Comparison of ENCODE assay signal across 8 cellular contexts in the genomic region with DNA sequence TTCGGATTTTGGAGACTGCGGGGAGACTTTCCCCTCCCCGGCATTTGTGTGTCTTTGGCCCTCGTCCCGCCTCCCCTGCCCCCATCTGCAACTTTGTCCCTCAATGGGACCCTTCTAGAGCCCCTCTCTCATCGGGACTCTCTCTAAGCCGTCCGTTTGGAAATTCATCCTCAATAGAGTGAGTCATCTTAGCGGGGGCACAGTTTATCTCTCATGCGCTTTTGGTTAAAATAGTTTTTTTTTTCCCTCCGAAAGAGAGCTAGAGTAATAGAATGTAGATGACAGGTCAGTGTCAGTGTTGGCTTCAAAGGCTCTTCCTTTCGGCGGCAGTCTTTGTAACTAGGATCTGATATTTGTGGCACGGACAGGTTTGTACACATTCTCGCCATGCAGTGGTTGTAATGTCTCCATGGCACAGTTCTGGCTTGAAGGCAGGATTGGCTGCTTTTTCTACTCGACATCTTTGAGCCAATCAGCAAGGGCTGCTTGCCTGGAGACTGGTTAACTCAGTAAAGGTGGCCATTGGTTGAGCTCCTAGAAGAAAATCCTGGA. TPM values are rescaled to one million over a fixed set of nuclear protein-coding genes. Genes with fewer than 3 reads are reported as not detected.
A peak's percentile ranks its signal among the peaks of the same experiment; 100 is the strongest.
DNase-seq lines count a peak whose midpoint lies in the region; ATAC-seq and TF ChIP-seq lines count a peak whose summit lies in the region.

No MANE protein-coding gene starts in this region.

- H3K9me3 ChIP-seq in T-helper 17 cell (ENCODE audit: control insufficient read depth, low read length, poor library complexity, severe bottlenecking) (no peaks in the 10 kb centered on the region), ascending aorta (no peaks in the 10 kb centered on the region), right cardiac atrium (ENCODE audit: control insufficient read depth, low read length) (no peaks in the 10 kb centered on the region)

- H3K27ac ChIP-seq in ascending aorta (peak overlapping the region; percentile 97 to 100), right cardiac atrium (ENCODE audit: low read length) (peak overlapping the region; percentile 97)

- H3K27me3 ChIP-seq in ascending aorta, result no peaks in the 10 kb centered on the region
- H3K27me3 ChIP-seq in right cardiac atrium (ENCODE audit: control insufficient read depth, insufficient read depth), result no peaks in the 10 kb centered on the region

- peak overlapping the region; percentile 95 for H3K27ac Mint-ChIP-seq in T-helper 17 cell

- ATAC-seq in GM18502 (IDR thresholded peaks at IDR 0.05; ENCODE audit: poor library complexity, unreplicated experiment) (peak; percentile 74), HG02870 (IDR thresholded peaks at IDR 0.05; ENCODE audit: unreplicated experiment) (peak; percentile 72), T-helper 17 cell (peak; percentile 79), right cardiac atrium (peak; percentile 83 to 84)

- H3K4me3 ChIP-seq in ascending aorta (peak overlapping the region; percentile 72 to 98), right cardiac atrium (ENCODE audit: low read length) (peak overlapping the region; percentile 74)

- H3K4me1 ChIP-seq in ascending aorta (peaks cover 0 to 11% of the 10 kb centered on the region in 2 donors), right cardiac atrium (ENCODE audit: control insufficient read depth, insufficient read depth, low read length) (no peaks in the 10 kb centered on the region)

- H3K36me3 ChIP-seq in ascending aorta, result no peaks in the 10 kb centered on the region

- no peaks in the 10 kb centered on the region for H3K27me3 Mint-ChIP-seq in T-helper 17 cell

- intact Hi-C loops in ascending aorta (cut with DNase I), result loop anchor here (1.0 to 5.0 kb wide), 7 partner anchors 80 to 875 kb away; a partner anchor contains a TSS
- intact Hi-C loops in right cardiac atrium (cut with DNase I), result loop anchor here in 3 of 4 donors (5.0 to 10.0 kb wide), 4 partner anchors 73 to 363 kb away; a partner anchor contains a TSS

- no peak for TF ChIP-seq CTCF in ascending aorta (IDR thresholded peaks at IDR 0.05)

- H3K4me1 Mint-ChIP-seq in T-helper 17 cell, result peaks cover 33% of the 10 kb centered on the region

- WGBS in right cardiac atrium, result under 1% methylated on average over 16 of the region's 16 CpGs

- DNase-seq in NCI-H146 (lab: John Stamatoyannopoulos, UW) (peak; percentile 91), T-helper 17 cell (peak; percentile 22 to 52 (median 51)), ascending aorta (ENCODE audit: low spot score in 2 of 2) (peak; percentile 76 to 94), right cardiac atrium (peak; percentile 70 to 80 (median 80)), putamen (ENCODE audit: low spot score) (peak; percentile 88), cortex of kidney (lab: John Stamatoyannopoulos, UW) (no peak)

- peaks cover 4% of the 10 kb centered on the region for H3K36me3 Mint-ChIP-seq in T-helper 17 cell (ENCODE audit: low read depth)

- peak overlapping the region; percentile 97 for H3K4me3 Mint-ChIP-seq in T-helper 17 cell

RNA-seq across cellular contexts. Expression of a gene that starts 1.0 kb away (rescaled TPM):
- total RNA-seq in T-helper 17 cell (10 to 100 TPM; 16.6 to 22.4 TPM), ascending aorta (0.53 TPM), right cardiac atrium (1 to 10 TPM; 5.6 to 7.3 (median 6.2) TPM)
- 0.86 TPM for polyA plus RNA-seq in right cardiac atrium
